ENCODE assay signal across 28 cellular contexts in the genomic region with DNA sequence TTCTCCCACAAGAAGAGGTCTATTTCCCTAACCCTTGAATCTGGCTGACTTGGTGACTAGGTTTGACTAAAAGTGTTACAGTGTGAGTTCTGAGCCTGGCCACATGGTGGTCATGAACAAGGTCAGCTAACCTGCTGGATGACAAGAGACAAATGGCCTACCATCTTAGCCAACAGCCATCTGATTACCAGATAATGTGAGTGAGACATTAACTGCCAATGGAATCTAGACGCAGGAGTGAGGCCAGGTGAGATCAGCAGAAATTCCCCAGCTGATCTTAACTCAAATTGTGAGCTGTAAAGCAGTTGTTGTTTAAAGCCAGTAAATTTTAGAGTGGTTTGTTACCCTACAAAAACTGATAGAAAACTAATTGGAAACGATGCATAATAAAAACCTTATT.
DNase-seq lines count a peak whose midpoint lies in the region; ATAC-seq, FAIRE-seq and TF ChIP-seq lines count a peak whose summit lies in the region.
"Had no signal": no experiment of that assay in that cellular context is flagged by ENCODE, and none has a peak within 500 bp of the region (broad histone marks: within the 10 kb centered on the region; RNA-seq: fewer than 3 reads in every experiment).

No MANE protein-coding gene starts in this region.

- intact Hi-C loops in left lung (cut with DNase I) = no loop called here

- no peak overlapping the region for H3K4me3 Mint-ChIP-seq in GM23338
- H3K4me3 Mint-ChIP-seq: CD14-positive monocyte; CD4-positive, alpha-beta memory T cell; CD4-positive, CD25-positive, alpha-beta regulatory T cell; CD8-positive, alpha-beta memory T cell had no signal

- no peak for TF ChIP-seq POLR2A in H1 (IDR thresholded peaks at IDR 0.05; ENCODE audit: control extremely low read depth in 1 of 2, low read depth in 2 of 2, low read length in 2 of 2)

- H3K4me3 ChIP-seq in GM23338 (no peak overlapping the region), H1 (ENCODE audit: extremely low read depth in 1 of 4, insufficient read depth in 2 of 4, low read depth in 3 of 4, low read length in 4 of 4) (no peak overlapping the region), mesendoderm (ENCODE audit: low read length) (no peak overlapping the region), left lung (no peak overlapping the region)
- H3K4me3 ChIP-seq: BLaER1, GM12878 had no signal

- H3K9me3 ChIP-seq in H1 (ENCODE audit: insufficient read depth in 2 of 2, low read depth in 1 of 2, low read length in 1 of 2) = no peaks in the 10 kb centered on the region
- H3K9me3 ChIP-seq in left lung = peaks cover 0 to 7% of the 10 kb centered on the region in 2 donors
- H3K9me3 ChIP-seq: BE2C, BLaER1 had no signal

- no peak overlapping the region for H3K27ac Mint-ChIP-seq in GM23338
- H3K27ac Mint-ChIP-seq: CD14-positive monocyte; CD4-positive, alpha-beta memory T cell; CD4-positive, CD25-positive, alpha-beta regulatory T cell; CD8-positive, alpha-beta memory T cell had no signal

- H3K9ac ChIP-seq in H1 (replicated peaks in 1 of 4; ENCODE audit: extremely low read depth in 1 of 4, low read depth in 3 of 4, low read length in 3 of 4) (no peak overlapping the region), mesendoderm (ENCODE audit: low read length) (no peak overlapping the region)
- H3K9ac ChIP-seq: BLaER1 had no signal

- no peak overlapping the region for H2BK120ac ChIP-seq in H1 (replicated peaks; ENCODE audit: low read depth, low read length)
- H2BK120ac ChIP-seq in mesendoderm (ENCODE audit: low read depth, low read length) = no peak overlapping the region

- H4K8ac ChIP-seq in H1 (ENCODE audit: extremely low read depth, insufficient read depth, low read length) (no peak overlapping the region), mesendoderm (ENCODE audit: low read depth, low read length) (no peak overlapping the region)

- H3K27me3 ChIP-seq in GM23338 (ENCODE audit: insufficient read depth) (no peaks in the 10 kb centered on the region), H1 (replicated peaks in 1 of 4; ENCODE audit: control insufficient read depth in 3 of 4, extremely low read depth in 1 of 4, insufficient read depth in 3 of 4, low read length in 3 of 4) (no peaks in the 10 kb centered on the region), mesendoderm (ENCODE audit: insufficient read depth, low read length, poor library complexity) (no peaks in the 10 kb centered on the region), left lung (no peaks in the 10 kb centered on the region)
- H3K27me3 ChIP-seq: BE2C, BLaER1 had no signal

- no peaks in the 10 kb centered on the region for H3K79me2 ChIP-seq in GM23338 (replicated peaks; ENCODE audit: insufficient read depth)
- H3K79me2 ChIP-seq in H1 (ENCODE audit: control insufficient read depth in 1 of 2, insufficient read depth in 2 of 2, low read length in 2 of 2) = no peaks in the 10 kb centered on the region
- H3K79me2 ChIP-seq in mesendoderm (ENCODE audit: control insufficient read depth, insufficient read depth, low read length) = no peaks in the 10 kb centered on the region

- no peak overlapping the region for H2BK12ac ChIP-seq in H1 (ENCODE audit: low read depth, low read length)

- H3K27ac ChIP-seq in GM23338 (ENCODE audit: low read depth) (no peak overlapping the region), H1 (ENCODE audit: low read depth, low read length) (no peak overlapping the region), mesendoderm (ENCODE audit: low read depth, low read length) (no peak overlapping the region), left lung (no peak overlapping the region)
- H3K27ac ChIP-seq: BLaER1 had no signal

- no peak for TF ChIP-seq CTCF in GM23338 (conservative IDR thresholded peaks at IDR 0.05; ENCODE audit: low read depth in 2 of 2)
- TF ChIP-seq CTCF in H1 (IDR thresholded peaks at IDR 0.05; ENCODE audit: control extremely low read depth in 1 of 3, insufficient read depth in 1 of 3, low read depth in 1 of 3, low read length in 3 of 3) = no peak
- TF ChIP-seq CTCF in left lung (IDR thresholded peaks at IDR 0.05) = no peak

- H3K4ac ChIP-seq in H1 (replicated peaks; ENCODE audit: insufficient read length, low read depth, low read length) (no peak overlapping the region), mesendoderm (ENCODE audit: low read depth, low read length) (no peak overlapping the region)

- no peak overlapping the region for H4K5ac ChIP-seq in H1 (ENCODE audit: insufficient read length, low read depth, low read length)
- no peak overlapping the region for H4K5ac ChIP-seq in mesendoderm (ENCODE audit: low read length)

- no peak for TF ChIP-seq EP300 in H1 (IDR thresholded peaks at IDR 0.05; ENCODE audit: borderline replicate concordance in 1 of 2, low read depth in 2 of 2, low read length in 2 of 2)

- no peak overlapping the region for H3K23ac ChIP-seq in H1 (ENCODE audit: insufficient read length)
- H3K23ac ChIP-seq in mesendoderm (ENCODE audit: low read length) = no peak overlapping the region

- no peak overlapping the region for H2AFZ ChIP-seq in GM23338
- H2AFZ ChIP-seq in H1 (ENCODE audit: low read length) = peak overlapping the region; percentile 57; the same call in 1 of the 2 replicates

- no peak for ATAC-seq in GM23338
- ATAC-seq in left lung = no peak
- ATAC-seq in GM21737 (IDR thresholded peaks at IDR 0.05; ENCODE audit: unreplicated experiment) = no peak
- ATAC-seq in GM18867 (IDR thresholded peaks at IDR 0.05; ENCODE audit: unreplicated experiment) = no peak
- ATAC-seq: GM12878 had no signal

- H2BK20ac ChIP-seq in H1 (ENCODE audit: low read length) = no peak overlapping the region

- no peaks in the 10 kb centered on the region for H3K9me2 ChIP-seq in GM23338 (ENCODE audit: insufficient read depth)

- H3K18ac ChIP-seq in H1 (ENCODE audit: extremely low read depth, low read length) = no peak overlapping the region
- no peak overlapping the region for H3K18ac ChIP-seq in mesendoderm (ENCODE audit: low read length)

- no peaks in the 10 kb centered on the region for H3F3A ChIP-seq in GM23338 (replicated peaks; ENCODE audit: low read depth)

- H3K36me3 ChIP-seq in GM23338 (ENCODE audit: insufficient read depth) (no peaks in the 10 kb centered on the region), H1 (ENCODE audit: control insufficient read depth in 2 of 4, insufficient read depth in 4 of 4, low read length in 3 of 4) (no peaks in the 10 kb centered on the region), mesendoderm (ENCODE audit: control insufficient read depth, insufficient read depth, low read length) (no peaks in the 10 kb centered on the region), left lung (no peaks in the 10 kb centered on the region)
- H3K36me3 ChIP-seq: BE2C, BLaER1 had no signal

- peak; percentile 7 for DNase-seq in GM23338 (ENCODE audit: low spot score)
- no peak for DNase-seq in H1 (ENCODE audit: low read depth in 1 of 2, low spot score in 2 of 2)
- DNase-seq in mesendoderm = peak; percentile 44
- no peak for DNase-seq in left lung
- DNase-seq: 8988T; ACHN; BE2C; C1 segment of cervical spinal cord; CD4-positive, alpha-beta memory T cell; CD4-positive, CD25-positive, alpha-beta regulatory T cell; CD8-positive, alpha-beta memory T cell; COR-L47; DMS 273 treated with DMSO at 0.1 percent for 48 hours; DMS153; DMS53; DMS79; DND-41; EL; GDM1 had no signal

- no peak overlapping the region for H3K4me2 ChIP-seq in GM23338
- no peak overlapping the region for H3K4me2 ChIP-seq in H1 (ENCODE audit: insufficient read depth in 1 of 2, low read depth in 2 of 2, low read length in 2 of 2)
- H3K4me2 ChIP-seq in mesendoderm (ENCODE audit: low read length) = no peak overlapping the region
- H3K4me2 ChIP-seq: BLaER1 had no signal

- no peak for FAIRE-seq in H1 (lab: Jason Lieb, UNC)
- FAIRE-seq: A204.1, GM12878, GM12892, GM18507, GM19239 had no signal

- 91% methylated on average over 2 of the region's 2 CpGs; no CpG with 5 or more reads in 1 of the 2 experiments for WGBS in H1 (ENCODE audit: extremely low coverage in 1 of 2, insufficient coverage in 1 of 2, insufficient read length in 1 of 2, insufficient replicate concordance in 2 of 2, low coverage in 1 of 2, low lambda C conversion rate in 2 of 2, missing lambda C conversion rate in 1 of 2), 2 experiments
- no CpG with 5 or more reads among the region's 2 CpGs for WGBS in mesendoderm (ENCODE audit: extremely low coverage, insufficient coverage, low lambda C conversion rate)

- H3K56ac ChIP-seq in H1 (replicated peaks; ENCODE audit: insufficient read length, low read depth, low read length) = no peak overlapping the region
- no peak overlapping the region for H3K56ac ChIP-seq in mesendoderm (ENCODE audit: low read length)

- peaks cover 3% of the 10 kb centered on the region for H3K27me3 Mint-ChIP-seq in GM23338 (ENCODE audit: insufficient read depth, low read depth, poor library complexity)
- H3K27me3 Mint-ChIP-seq: CD4-positive, alpha-beta memory T cell; CD4-positive, CD25-positive, alpha-beta regulatory T cell; CD8-positive, alpha-beta memory T cell had no signal

- H2BK5ac ChIP-seq in H1 (ENCODE audit: low read depth, low read length) = no peak overlapping the region
- no peak overlapping the region for H2BK5ac ChIP-seq in mesendoderm (ENCODE audit: low read length)

- H2AK5ac ChIP-seq in H1 (ENCODE audit: low read depth, low read length) (no peak overlapping the region), mesendoderm (ENCODE audit: low read length) (no peak overlapping the region)

- H3K79me1 ChIP-seq in H1 (ENCODE audit: low read depth, low read length) (no peaks in the 10 kb centered on the region), mesendoderm (ENCODE audit: low read length) (no peaks in the 10 kb centered on the region)

- H3K14ac ChIP-seq in H1 (ENCODE audit: insufficient read length) = no peak overlapping the region

- H3K9me3 Mint-ChIP-seq in GM23338 = no peaks in the 10 kb centered on the region

- H2BK15ac ChIP-seq in H1 (ENCODE audit: low read length) (no peak overlapping the region), mesendoderm (replicated peaks; ENCODE audit: low read depth) (no peak overlapping the region)

- TF ChIP-seq RAD21 in H1 (IDR thresholded peaks at IDR 0.05 in 1 of 2, conservative IDR thresholded peaks at IDR 0.05 in 1 of 2; ENCODE audit: low read depth in 2 of 2, low read length in 2 of 2) = no peak; a peak in 1 of 4 replicates

- H3K4me1 ChIP-seq in GM23338 (ENCODE audit: insufficient read depth) (0 out of 2 replicates have a peak, but pooled peaks cover 3% of the 10 kb centered on the region), H1 (replicated peaks in 1 of 4; ENCODE audit: control insufficient read depth in 3 of 4, insufficient read depth in 4 of 4, low read length in 3 of 4) (0 out of 7 replicates have a peak, but pooled peaks cover 0 to 3% (median 0%) of the 10 kb centered on the region in 4 experiments), mesendoderm (ENCODE audit: control insufficient read depth, low read depth, low read length) (no peaks in the 10 kb centered on the region), left lung (no peaks in the 10 kb centered on the region)
- H3K4me1 ChIP-seq: BE2C, BLaER1 had no signal

- CTCF ChIA-PET in H1 (lab: Charles Lee; ENCODE audit: partially characterized antibody) = interaction anchor here (0.6 to 1.6 kb wide), 13 partner anchors 10 to 450 kb away, joined by 3 to 7 read pairs (median 4); no protein-coding TSS in a partner anchor

- H3K23me2 ChIP-seq in H1 (ENCODE audit: low read depth, low read length) = peaks cover 2% of the 10 kb centered on the region; the same call in 1 of the 2 replicates

- POLR2A ChIA-PET in H1 (lab: Charles Lee; ENCODE audit: partially characterized antibody) = no interaction called here

- peaks cover 5% of the 10 kb centered on the region; the same call in 2 of the 3 replicates for H3K4me1 Mint-ChIP-seq in GM23338
- H3K4me1 Mint-ChIP-seq: CD14-positive monocyte; CD4-positive, alpha-beta memory T cell; CD4-positive, CD25-positive, alpha-beta regulatory T cell; CD8-positive, alpha-beta memory T cell had no signal

- H4K20me1 ChIP-seq in GM23338 (replicated peaks; ENCODE audit: insufficient read depth) = no peaks in the 10 kb centered on the region
- peaks cover 0 to 1% of the 10 kb centered on the region in 2 experiments for H4K20me1 ChIP-seq in H1 (replicated peaks in 1 of 2; ENCODE audit: control insufficient read depth in 1 of 2, insufficient read depth in 2 of 2, low read length in 2 of 2)
- H4K20me1 ChIP-seq: BLaER1 had no signal

- no peaks in the 10 kb centered on the region for H3K36me3 Mint-ChIP-seq in GM23338 (ENCODE audit: low read depth)
- H3K36me3 Mint-ChIP-seq: CD14-positive monocyte; CD4-positive, alpha-beta memory T cell; CD4-positive, CD25-positive, alpha-beta regulatory T cell; CD8-positive, alpha-beta memory T cell had no signal

- H4K91ac ChIP-seq in H1 (replicated peaks; ENCODE audit: insufficient read length, low read length) = no peak overlapping the region

Comparison
In these comparisons a context has a peak if more than half of its experiments do, and no peak if none do; other contexts are left out.
1. DNase-seq: peak in GM23338 (single experiment) and mesendoderm (single experiment); none in H1 (0 of 2) and left lung (0 of 2).